27 cellular contexts compared by ENCODE assay signal in the genomic region with DNA sequence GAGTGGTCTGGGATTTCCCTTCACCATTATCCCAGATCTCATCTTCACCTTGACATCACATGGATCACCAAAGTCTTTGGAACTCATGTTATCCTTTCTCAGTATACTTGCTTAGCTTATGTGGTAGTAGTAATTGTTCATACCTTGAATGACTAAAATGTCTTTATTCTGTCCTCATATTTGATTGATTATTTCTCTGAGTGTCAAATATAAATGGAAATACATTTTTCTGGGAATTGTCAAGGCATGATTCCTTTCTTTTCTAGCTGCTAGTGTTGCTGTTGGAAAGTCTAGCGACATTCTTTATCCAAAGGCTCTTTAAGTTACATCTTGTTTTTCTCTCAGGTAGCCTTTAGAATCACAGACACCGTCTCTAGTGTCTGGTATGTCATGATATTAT.
"Had no signal": no experiment of that assay in that cellular context is flagged by ENCODE, and none has a peak within 500 bp of the region (broad histone marks: within the 10 kb centered on the region; RNA-seq: fewer than 3 reads in every experiment).

No MANE protein-coding gene starts in this region.

- H3K4me1 ChIP-seq: colonic mucosa, esophagus muscularis mucosa, esophagus squamous epithelium, foreskin keratinocyte, gastrocnemius medialis, gastroesophageal sphincter, heart left ventricle, heart right ventricle had no signal

- H3K36me3 ChIP-seq: colonic mucosa, esophagus muscularis mucosa, esophagus squamous epithelium, gastrocnemius medialis, gastroesophageal sphincter, heart left ventricle, heart right ventricle had no signal

- H3K27me3 Mint-ChIP-seq: dendritic cell treated with granulocyte-macrophage colony-stimulating factor and Interleukin-4, amounts not matched to agents 40 ng/mL and 50 ng/mL, for 4 days had no signal

- H3K27ac ChIP-seq: colonic mucosa, coronary artery, dorsolateral prefrontal cortex, epithelial cell of prostate, esophagus muscularis mucosa, esophagus squamous epithelium, foreskin keratinocyte, gastrocnemius medialis, gastroesophageal sphincter, heart left ventricle, heart right ventricle had no signal

- H3K9me3 ChIP-seq: colonic mucosa, esophagus muscularis mucosa, esophagus squamous epithelium, gastrocnemius medialis, gastroesophageal sphincter, heart left ventricle, heart right ventricle had no signal

- H3K4me3 Mint-ChIP-seq: dendritic cell treated with granulocyte-macrophage colony-stimulating factor and Interleukin-4, amounts not matched to agents 40 ng/mL and 50 ng/mL, for 4 days; effector memory CD8-positive, alpha-beta T cell had no signal

- DNase-seq: colonic mucosa; dermis blood vessel endothelial cell; dorsolateral prefrontal cortex; effector CD4-positive, alpha-beta T cell; effector CD8-positive, alpha-beta T cell; effector memory CD4-positive, alpha-beta T cell; effector memory CD8-positive, alpha-beta T cell; endodermal cell; erythroblast; esophagus squamous epithelium; foreskin fibroblast; foreskin keratinocyte; foreskin melanocyte; gastrocnemius medialis; glutamatergic neuron; head of caudate nucleus; heart left ventricle; heart right ventricle had no signal

- ATAC-seq: effector memory CD8-positive, alpha-beta T cell; foreskin keratinocyte; gastrocnemius medialis; gastroesophageal sphincter; heart left ventricle; heart right ventricle had no signal

- H3K27me3 ChIP-seq: colonic mucosa, dorsolateral prefrontal cortex, esophagus muscularis mucosa, esophagus squamous epithelium, foreskin keratinocyte, gastrocnemius medialis had no signal

- H3K27ac Mint-ChIP-seq: dendritic cell treated with granulocyte-macrophage colony-stimulating factor and Interleukin-4, amounts not matched to agents 40 ng/mL and 50 ng/mL, for 4 days; effector memory CD8-positive, alpha-beta T cell had no signal

- H3K4me3 ChIP-seq: colonic mucosa, coronary artery, dorsolateral prefrontal cortex, esophagus muscularis mucosa, esophagus squamous epithelium, gastrocnemius medialis, gastroesophageal sphincter, heart left ventricle, heart right ventricle had no signal

- H3K9me3 Mint-ChIP-seq: dendritic cell treated with granulocyte-macrophage colony-stimulating factor and Interleukin-4, amounts not matched to agents 40 ng/mL and 50 ng/mL, for 4 days had no signal

- FAIRE-seq: colon, endometrium, endothelial cell of umbilical vein, frontal cortex had no signal
